ENCODE assay signal across 25 cellular contexts in the genomic region with DNA sequence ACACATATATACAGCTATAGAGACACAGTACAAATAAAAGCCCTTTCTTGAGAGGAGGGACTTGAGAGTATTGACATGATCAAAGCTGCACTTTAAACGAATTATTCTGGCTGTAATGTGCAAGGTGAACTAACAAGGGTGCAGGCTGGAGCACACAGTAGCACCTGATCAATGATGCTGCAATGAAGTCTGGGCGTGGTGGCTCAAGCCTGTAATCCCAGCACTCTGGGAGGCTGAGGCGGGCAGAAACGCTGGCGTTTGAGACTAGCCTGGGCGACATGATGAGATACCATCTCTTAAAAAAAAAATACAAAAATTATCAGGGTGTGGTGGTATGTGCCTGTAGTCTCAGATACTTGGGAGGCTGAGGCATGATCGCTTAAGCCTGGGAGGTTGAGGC.
"Had no signal": no experiment of that assay in that cellular context is flagged by ENCODE, and none has a peak within 500 bp of the region (broad histone marks: within the 10 kb centered on the region; RNA-seq: fewer than 3 reads in every experiment).

No MANE protein-coding gene starts in this region.

- H3K27ac ChIP-seq: coronary artery, hepatocyte, parathyroid adenoma, psoas muscle, spleen, thoracic aorta, transverse colon had no signal

- H3K4me3 ChIP-seq: coronary artery, hepatocyte, lung, psoas muscle, spleen, thoracic aorta, transverse colon had no signal

- H2AFZ ChIP-seq: hepatocyte, parathyroid adenoma had no signal

- DNase-seq: effector CD8-positive, alpha-beta T cell; foreskin melanocyte; head of caudate nucleus; kidney; left cardiac atrium; left ventricle myocardium superior; mesenchymal stem cell; midbrain; naive B cell; nephron progenitor cell; psoas muscle; retina; spleen; stimulated activated CD4-positive, alpha-beta T cell treated with anti-CD3 and anti-CD28 coated beads, Interleukin-15, amount 100 ng/mL, for 24 hours; stimulated activated CD4-positive, alpha-beta T cell treated with anti-CD3 and anti-CD28 coated beads, Interleukin-1b, Interleukin-23, amount 100 ng/mL, for 48 hours; stimulated activated CD4-positive, alpha-beta T cell treated with anti-CD3 and anti-CD28 coated beads, Interleukin-4, amount 100 ng/mL, for 4 hours; stimulated activated naive B cell treated with anti-CD40 and anti-IgM and Interleukin-4, amounts not matched to agents 10 μg/mL and 1 μg/mL and 100 μg/mL, for 72 hours; stimulated activated naive CD8-positive, alpha-beta T cell treated with anti-CD3 and anti-CD28 coated beads, Interleukin-15, amount 100 ng/mL, for 72 hours; transverse colon had no signal

- H3K36me3 ChIP-seq: spleen, thoracic aorta, transverse colon had no signal

- H3K9ac ChIP-seq: parathyroid adenoma had no signal

- H3K27me3 ChIP-seq: hepatocyte, spleen, transverse colon had no signal

- H3K9me3 ChIP-seq: psoas muscle, spleen, thoracic aorta, transverse colon had no signal

- H3K4me2 ChIP-seq: hepatocyte had no signal

- ATAC-seq: left cardiac atrium; left ventricle myocardium superior; psoas muscle; sciatic nerve; stimulated activated naive B cell treated with anti-CD40 and anti-IgM and Interleukin-4, amounts not matched to agents 10 μg/mL and 1 μg/mL and 100 μg/mL, for 72 hours; stimulated activated naive CD8-positive, alpha-beta T cell treated with anti-CD3 and anti-CD28 coated beads, Interleukin-15, amount 100 ng/mL, for 72 hours had no signal

- H3K4me1 ChIP-seq: parathyroid adenoma, psoas muscle, spleen, transverse colon had no signal

- H3K79me2 ChIP-seq: hepatocyte, parathyroid adenoma had no signal

- FAIRE-seq: kidney had no signal
